9 cellular contexts compared by ENCODE assay signal in the genomic region with DNA sequence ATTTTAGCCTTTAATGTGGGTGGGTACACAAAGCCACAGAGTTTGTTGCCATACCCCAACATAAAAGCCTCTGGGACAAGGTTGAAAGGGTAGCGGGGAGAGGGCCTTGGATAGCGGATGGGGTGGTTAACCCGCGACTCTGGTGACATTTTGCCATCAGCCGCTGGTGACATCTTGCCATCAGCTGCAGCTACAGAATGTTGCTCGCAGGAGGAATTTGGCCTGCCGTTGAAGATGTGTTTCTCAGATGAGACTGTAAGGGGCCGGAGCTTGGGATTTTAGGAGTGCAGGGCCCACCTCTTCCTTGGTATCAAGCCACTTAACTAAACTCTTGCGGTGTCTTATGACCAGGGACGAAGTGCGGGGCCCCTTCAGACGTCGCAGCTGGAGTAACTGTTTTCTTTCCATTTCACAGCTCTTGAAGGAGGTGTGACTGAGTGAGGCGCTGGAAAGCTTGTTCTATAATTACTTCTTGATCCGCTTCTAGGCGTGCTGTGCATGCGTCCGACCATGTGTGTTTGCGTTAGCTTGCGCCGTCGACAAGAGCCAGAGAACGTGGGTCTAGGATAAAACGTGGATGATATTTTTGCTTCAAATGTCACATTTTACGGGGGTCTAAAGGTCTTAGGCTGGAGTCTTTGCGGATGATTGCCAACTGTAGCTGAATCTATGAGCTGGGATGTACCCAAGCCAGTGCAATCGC. TPM values are rescaled to one million over a fixed set of nuclear protein-coding genes. Genes with fewer than 3 reads are reported as not detected.
DNase-seq lines count a peak whose midpoint lies in the region; ATAC-seq and TF ChIP-seq lines count a peak whose summit lies in the region.
"Had no signal": no experiment of that assay in that cellular context is flagged by ENCODE, and none has a peak within 500 bp of the region (broad histone marks: within the 10 kb centered on the region; RNA-seq: fewer than 3 reads in every experiment).

No MANE protein-coding gene starts in this region.

- H3K4me1 ChIP-seq in GM23338 (ENCODE audit: insufficient read depth): peaks cover 45% of the 10 kb centered on the region
- H3K4me1 ChIP-seq in right atrium auricular region: peaks cover 0 to 33% of the 10 kb centered on the region in 2 donors

- peak overlapping the region; percentile 91 for H3K4me3 Mint-ChIP-seq in GM23338

- peaks cover 26% of the 10 kb centered on the region for H3K9me3 Mint-ChIP-seq in GM23338

- H3K36me3 Mint-ChIP-seq in GM23338 (ENCODE audit: low read depth): peaks cover 63% of the 10 kb centered on the region

- peaks cover 29% of the 10 kb centered on the region for H3K36me3 ChIP-seq in GM23338 (ENCODE audit: insufficient read depth)
- H3K36me3 ChIP-seq in right atrium auricular region: peaks cover 12% of the 10 kb centered on the region

- H3K27me3 Mint-ChIP-seq in GM23338 (ENCODE audit: insufficient read depth, low read depth, poor library complexity): peaks cover 13% of the 10 kb centered on the region

- H3K9me2 ChIP-seq in GM23338 (ENCODE audit: insufficient read depth): peaks cover 10% of the 10 kb centered on the region; the same call in 1 of the 2 replicates

- H3F3A ChIP-seq in GM23338 (replicated peaks; ENCODE audit: low read depth): peaks cover 42% of the 10 kb centered on the region

- peaks cover 0 to 8% of the 10 kb centered on the region in 2 donors for H3K9me3 ChIP-seq in right atrium auricular region

- peak overlapping the region; percentile 98 for H3K4me3 ChIP-seq in GM23338
- H3K4me3 ChIP-seq in WI38 (ENCODE audit: low read depth, low read length): peak overlapping the region; percentile 69
- peak overlapping the region; percentile 79 to 82 for H3K4me3 ChIP-seq in right atrium auricular region
- H3K4me3 ChIP-seq in skin epidermis: peak overlapping the region; percentile 35 to 62 (median 52)

- ATAC-seq in GM23338 (peak; percentile 3), HG02623 (IDR thresholded peaks at IDR 0.05; ENCODE audit: unreplicated experiment) (no peak), HG02852 (IDR thresholded peaks at IDR 0.05; ENCODE audit: unreplicated experiment) (no peak)

- TF ChIP-seq CTCF in GM23338 (conservative IDR thresholded peaks at IDR 0.05; ENCODE audit: low read depth in 2 of 2) (no peak), WI38 (IDR thresholded peaks at IDR 0.05; ENCODE audit: low read depth, low read length) (no peak), right atrium auricular region (IDR thresholded peaks at IDR 0.05) (no peak)

- peak overlapping the region; percentile 43; the same call in 1 of the 2 replicates for H3K27ac ChIP-seq in GM23338 (ENCODE audit: low read depth)
- H3K27ac ChIP-seq in right atrium auricular region: peak overlapping the region; percentile 84 to 85
- peak overlapping the region in 13 of 21 experiments; percentile 12 to 80 (median 71) for H3K27ac ChIP-seq in skin epidermis

- no peaks in the 10 kb centered on the region for H3K27me3 ChIP-seq in GM23338 (ENCODE audit: insufficient read depth)
- H3K27me3 ChIP-seq in right atrium auricular region: no peaks in the 10 kb centered on the region

- peaks cover 26% of the 10 kb centered on the region for H4K20me1 ChIP-seq in GM23338 (replicated peaks; ENCODE audit: insufficient read depth)

- H3K4me1 Mint-ChIP-seq in GM23338: peaks cover 58% of the 10 kb centered on the region

- no peak overlapping the region for H2AFZ ChIP-seq in GM23338

- H3K4me2 ChIP-seq in GM23338: peak overlapping the region; percentile 98

- H3K79me2 ChIP-seq in GM23338 (replicated peaks; ENCODE audit: insufficient read depth): peaks cover 35% of the 10 kb centered on the region

- DNase-seq in GM23338 (ENCODE audit: low spot score) (peak; percentile 57), right atrium auricular region (ENCODE audit: low spot score) (no peak), SW480 (ENCODE audit: low spot score) (no peak), inferior parietal cortex (ENCODE audit: extremely low spot score) (no peak)

- no peak overlapping the region for H3K27ac Mint-ChIP-seq in GM23338

TF ChIP-seq in GM23338, 12 proteins besides CTCF, POLR2A, EP300 and RAD21 (continues in another document):
- TF ChIP-seq, protein P1, sequence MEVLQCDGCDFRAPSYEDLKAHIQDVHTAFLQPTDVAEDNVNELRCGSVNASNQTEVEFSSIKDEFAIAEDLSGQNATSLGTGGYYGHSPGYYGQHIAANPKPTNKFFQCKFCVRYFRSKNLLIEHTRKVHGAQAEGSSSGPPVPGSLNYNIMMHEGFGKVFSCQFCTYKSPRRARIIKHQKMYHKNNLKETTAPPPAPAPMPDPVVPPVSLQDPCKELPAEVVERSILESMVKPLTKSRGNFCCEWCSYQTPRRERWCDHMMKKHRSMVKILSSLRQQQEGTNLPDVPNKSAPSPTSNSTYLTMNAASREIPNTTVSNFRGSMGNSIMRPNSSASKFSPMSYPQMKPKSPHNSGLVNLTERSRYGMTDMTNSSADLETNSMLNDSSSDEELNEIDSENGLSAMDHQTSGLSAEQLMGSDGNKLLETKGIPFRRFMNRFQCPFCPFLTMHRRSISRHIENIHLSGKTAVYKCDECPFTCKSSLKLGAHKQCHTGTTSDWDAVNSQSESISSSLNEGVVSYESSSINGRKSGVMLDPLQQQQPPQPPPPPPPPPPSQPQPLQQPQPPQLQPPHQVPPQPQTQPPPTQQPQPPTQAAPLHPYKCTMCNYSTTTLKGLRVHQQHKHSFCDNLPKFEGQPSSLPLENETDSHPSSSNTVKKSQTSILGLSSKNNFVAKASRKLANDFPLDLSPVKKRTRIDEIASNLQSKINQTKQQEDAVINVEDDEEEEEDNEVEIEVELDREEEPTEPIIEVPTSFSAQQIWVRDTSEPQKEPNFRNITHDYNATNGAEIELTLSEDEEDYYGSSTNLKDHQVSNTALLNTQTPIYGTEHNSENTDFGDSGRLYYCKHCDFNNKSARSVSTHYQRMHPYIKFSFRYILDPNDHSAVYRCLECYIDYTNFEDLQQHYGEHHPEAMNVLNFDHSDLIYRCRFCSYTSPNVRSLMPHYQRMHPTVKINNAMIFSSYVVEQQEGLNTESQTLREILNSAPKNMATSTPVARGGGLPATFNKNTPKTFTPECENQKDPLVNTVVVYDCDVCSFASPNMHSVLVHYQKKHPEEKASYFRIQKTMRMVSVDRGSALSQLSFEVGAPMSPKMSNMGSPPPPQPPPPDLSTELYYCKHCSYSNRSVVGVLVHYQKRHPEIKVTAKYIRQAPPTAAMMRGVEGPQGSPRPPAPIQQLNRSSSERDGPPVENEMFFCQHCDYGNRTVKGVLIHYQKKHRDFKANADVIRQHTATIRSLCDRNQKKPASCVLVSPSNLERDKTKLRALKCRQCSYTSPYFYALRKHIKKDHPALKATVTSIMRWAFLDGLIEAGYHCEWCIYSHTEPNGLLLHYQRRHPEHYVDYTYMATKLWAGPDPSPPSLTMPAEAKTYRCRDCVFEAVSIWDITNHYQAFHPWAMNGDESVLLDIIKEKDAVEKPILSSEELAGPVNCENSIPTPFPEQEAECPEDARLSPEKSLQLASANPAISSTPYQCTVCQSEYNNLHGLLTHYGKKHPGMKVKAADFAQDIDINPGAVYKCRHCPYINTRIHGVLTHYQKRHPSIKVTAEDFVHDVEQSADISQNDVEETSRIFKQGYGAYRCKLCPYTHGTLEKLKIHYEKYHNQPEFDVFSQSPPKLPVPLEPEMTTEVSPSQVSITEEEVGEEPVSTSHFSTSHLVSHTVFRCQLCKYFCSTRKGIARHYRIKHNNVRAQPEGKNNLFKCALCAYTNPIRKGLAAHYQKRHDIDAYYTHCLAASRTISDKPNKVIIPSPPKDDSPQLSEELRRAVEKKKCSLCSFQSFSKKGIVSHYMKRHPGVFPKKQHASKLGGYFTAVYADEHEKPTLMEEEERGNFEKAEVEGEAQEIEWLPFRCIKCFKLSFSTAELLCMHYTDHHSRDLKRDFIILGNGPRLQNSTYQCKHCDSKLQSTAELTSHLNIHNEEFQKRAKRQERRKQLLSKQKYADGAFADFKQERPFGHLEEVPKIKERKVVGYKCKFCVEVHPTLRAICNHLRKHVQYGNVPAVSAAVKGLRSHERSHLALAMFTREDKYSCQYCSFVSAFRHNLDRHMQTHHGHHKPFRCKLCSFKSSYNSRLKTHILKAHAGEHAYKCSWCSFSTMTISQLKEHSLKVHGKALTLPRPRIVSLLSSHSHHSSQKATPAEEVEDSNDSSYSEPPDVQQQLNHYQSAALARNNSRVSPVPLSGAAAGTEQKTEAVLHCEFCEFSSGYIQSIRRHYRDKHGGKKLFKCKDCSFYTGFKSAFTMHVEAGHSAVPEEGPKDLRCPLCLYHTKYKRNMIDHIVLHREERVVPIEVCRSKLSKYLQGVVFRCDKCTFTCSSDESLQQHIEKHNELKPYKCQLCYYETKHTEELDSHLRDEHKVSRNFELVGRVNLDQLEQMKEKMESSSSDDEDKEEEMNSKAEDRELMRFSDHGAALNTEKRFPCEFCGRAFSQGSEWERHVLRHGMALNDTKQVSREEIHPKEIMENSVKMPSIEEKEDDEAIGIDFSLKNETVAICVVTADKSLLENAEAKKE (CRISPR knock-in tag; IDR thresholded peaks at IDR 0.05): no peak
- no peak for TF ChIP-seq JUNB (IDR thresholded peaks at IDR 0.05; ENCODE audit: unreplicated experiment)
- TF ChIP-seq, protein P2, sequence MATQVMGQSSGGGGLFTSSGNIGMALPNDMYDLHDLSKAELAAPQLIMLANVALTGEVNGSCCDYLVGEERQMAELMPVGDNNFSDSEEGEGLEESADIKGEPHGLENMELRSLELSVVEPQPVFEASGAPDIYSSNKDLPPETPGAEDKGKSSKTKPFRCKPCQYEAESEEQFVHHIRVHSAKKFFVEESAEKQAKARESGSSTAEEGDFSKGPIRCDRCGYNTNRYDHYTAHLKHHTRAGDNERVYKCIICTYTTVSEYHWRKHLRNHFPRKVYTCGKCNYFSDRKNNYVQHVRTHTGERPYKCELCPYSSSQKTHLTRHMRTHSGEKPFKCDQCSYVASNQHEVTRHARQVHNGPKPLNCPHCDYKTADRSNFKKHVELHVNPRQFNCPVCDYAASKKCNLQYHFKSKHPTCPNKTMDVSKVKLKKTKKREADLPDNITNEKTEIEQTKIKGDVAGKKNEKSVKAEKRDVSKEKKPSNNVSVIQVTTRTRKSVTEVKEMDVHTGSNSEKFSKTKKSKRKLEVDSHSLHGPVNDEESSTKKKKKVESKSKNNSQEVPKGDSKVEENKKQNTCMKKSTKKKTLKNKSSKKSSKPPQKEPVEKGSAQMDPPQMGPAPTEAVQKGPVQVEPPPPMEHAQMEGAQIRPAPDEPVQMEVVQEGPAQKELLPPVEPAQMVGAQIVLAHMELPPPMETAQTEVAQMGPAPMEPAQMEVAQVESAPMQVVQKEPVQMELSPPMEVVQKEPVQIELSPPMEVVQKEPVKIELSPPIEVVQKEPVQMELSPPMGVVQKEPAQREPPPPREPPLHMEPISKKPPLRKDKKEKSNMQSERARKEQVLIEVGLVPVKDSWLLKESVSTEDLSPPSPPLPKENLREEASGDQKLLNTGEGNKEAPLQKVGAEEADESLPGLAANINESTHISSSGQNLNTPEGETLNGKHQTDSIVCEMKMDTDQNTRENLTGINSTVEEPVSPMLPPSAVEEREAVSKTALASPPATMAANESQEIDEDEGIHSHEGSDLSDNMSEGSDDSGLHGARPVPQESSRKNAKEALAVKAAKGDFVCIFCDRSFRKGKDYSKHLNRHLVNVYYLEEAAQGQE (IDR thresholded peaks at IDR 0.05; ENCODE audit: unreplicated experiment): no peak
- no peak for TF ChIP-seq EZH2phosphoT487 (IDR thresholded peaks at IDR 0.05; ENCODE audit: unreplicated experiment)
- no peak for TF ChIP-seq STAT1 (IDR thresholded peaks at IDR 0.05; ENCODE audit: unreplicated experiment)

RNA-seq across cellular contexts. Expression of a gene that starts 0.8 kb away (rescaled TPM):
- 97.0 and 100.0 TPM in 2 replicates for total RNA-seq in GM23338 (2014; rRNA removed; shearing (Covaris generic))
- polyA plus RNA-seq in GM23338 (2016; fragmentation: Nextera tagmentation; extraction: Ambion mirVana): 66.8 and 69.7 TPM in 2 replicates
- total RNA-seq in right atrium auricular region: 10 to 100 TPM; 10.9 to 12.2 TPM
- total RNA-seq: HT1080 had no signal
